2 cellular contexts compared by ENCODE assay signal in genomic region chr7:95397381-95397780, GRCh38.
TF ChIP-seq lines count a peak whose summit lies in the region.

No MANE protein-coding gene starts in this region.

TF ChIP-seq in HCT116, 20 proteins besides CTCF, POLR2A, EP300 and RAD21:
- TF ChIP-seq POLR2AphosphoS5 (IDR thresholded peaks at IDR 0.05; ENCODE audit: low read depth, low read length) (no peak), SIN3A (IDR thresholded peaks at IDR 0.05; ENCODE audit: low read depth) (no peak), EZH2phosphoT487 (IDR thresholded peaks at IDR 0.05; ENCODE audit: borderline replicate concordance) (no peak), ELF1 (IDR thresholded peaks at IDR 0.05; ENCODE audit: borderline replicate concordance, low read depth) (no peak), MAX (IDR thresholded peaks at IDR 0.05) (no peak), YY1 (IDR thresholded peaks at IDR 0.05; ENCODE audit: extremely low read depth, insufficient replicate concordance, low read depth, low read length) (no peak), ZBTB33 (IDR thresholded peaks at IDR 0.05; ENCODE audit: extremely low read depth, insufficient replicate concordance, low read length) (no peak), ZFX (IDR thresholded peaks at IDR 0.05) (no peak), SP1 (IDR thresholded peaks at IDR 0.05; ENCODE audit: low read depth) (no peak), CEBPB (IDR thresholded peaks at IDR 0.05; ENCODE audit: low read depth) (no peak)

TF ChIP-seq in HepG2, 621 proteins besides CTCF, POLR2A, EP300 and RAD21:
- TF ChIP-seq ZBTB7B (CRISPR knock-in tag; IDR thresholded peaks at IDR 0.05) (0 out of 2 replicates have a peak, but pooled peaks have one; percentile 30), FOXJ3 (CRISPR knock-in tag; IDR thresholded peaks at IDR 0.05; ENCODE audit: borderline replicate concordance) (no peak), ZNF382 (CRISPR knock-in tag; IDR thresholded peaks at IDR 0.05; ENCODE audit: borderline replicate concordance) (no peak), ZNF883 (CRISPR knock-in tag; IDR thresholded peaks at IDR 0.05; ENCODE audit: not compliant biosample characterization) (no peak), AGO1 (IDR thresholded peaks at IDR 0.05; ENCODE audit: low read depth, low read length, poor library complexity, severe bottlenecking) (no peak), ZNF770 (CRISPR knock-in tag; IDR thresholded peaks at IDR 0.05) (peak; percentile 65), NAIF1 (CRISPR knock-in tag; IDR thresholded peaks at IDR 0.05; ENCODE audit: borderline replicate concordance) (peak; percentile 67; the same call in 1 of the 2 replicates), TEAD3 (CRISPR knock-in tag; optimal IDR thresholded peaks at IDR 0.05; ENCODE audit: borderline replicate concordance) (peak; percentile 13)
